ENCODE assay signal across 2 cellular contexts in genomic region chr9:129768486-129768885, GRCh38.
TF ChIP-seq lines count a peak whose summit lies in the region.

No MANE protein-coding gene starts in this region.

TF ChIP-seq in HepG2, 621 proteins besides CTCF, POLR2A, EP300 and RAD21:
- TF ChIP-seq, protein P1, sequence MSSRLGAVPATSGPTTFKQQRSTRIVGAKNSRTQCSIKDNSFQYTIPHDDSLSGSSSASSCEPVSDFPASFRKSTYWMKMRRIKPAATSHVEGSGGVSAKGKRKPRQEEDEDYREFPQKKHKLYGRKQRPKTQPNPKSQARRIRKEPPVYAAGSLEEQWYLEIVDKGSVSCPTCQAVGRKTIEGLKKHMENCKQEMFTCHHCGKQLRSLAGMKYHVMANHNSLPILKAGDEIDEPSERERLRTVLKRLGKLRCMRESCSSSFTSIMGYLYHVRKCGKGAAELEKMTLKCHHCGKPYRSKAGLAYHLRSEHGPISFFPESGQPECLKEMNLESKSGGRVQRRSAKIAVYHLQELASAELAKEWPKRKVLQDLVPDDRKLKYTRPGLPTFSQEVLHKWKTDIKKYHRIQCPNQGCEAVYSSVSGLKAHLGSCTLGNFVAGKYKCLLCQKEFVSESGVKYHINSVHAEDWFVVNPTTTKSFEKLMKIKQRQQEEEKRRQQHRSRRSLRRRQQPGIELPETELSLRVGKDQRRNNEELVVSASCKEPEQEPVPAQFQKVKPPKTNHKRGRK (CRISPR knock-in tag; IDR thresholded peaks at IDR 0.05), result no peak
- TF ChIP-seq SRF (IDR thresholded peaks at IDR 0.05; ENCODE audit: low read depth, low read length), result 0 out of 2 replicates have a peak, but pooled peaks have one; percentile 13

TF ChIP-seq in K562, 482 proteins besides CTCF, POLR2A, EP300 and RAD21:
- TF ChIP-seq GATAD2B (IDR thresholded peaks at IDR 0.05; ENCODE audit: borderline replicate concordance), result no peak
- no peak for TF ChIP-seq FOXK2 (conservative IDR thresholded peaks at IDR 0.05 in 1 of 2, IDR thresholded peaks at IDR 0.05 in 1 of 2; ENCODE audit: low read depth in 2 of 2)
- no peak for TF ChIP-seq ZNF592 (IDR thresholded peaks at IDR 0.05)
- no peak for TF ChIP-seq ZNF384 (IDR thresholded peaks at IDR 0.05; ENCODE audit: low read depth, low read length)
- no peak for TF ChIP-seq NR1H2 (CRISPR knock-in tag; IDR thresholded peaks at IDR 0.05)
- no peak for TF ChIP-seq PTRF (tag; IDR thresholded peaks at IDR 0.05)
- TF ChIP-seq, protein P2, sequence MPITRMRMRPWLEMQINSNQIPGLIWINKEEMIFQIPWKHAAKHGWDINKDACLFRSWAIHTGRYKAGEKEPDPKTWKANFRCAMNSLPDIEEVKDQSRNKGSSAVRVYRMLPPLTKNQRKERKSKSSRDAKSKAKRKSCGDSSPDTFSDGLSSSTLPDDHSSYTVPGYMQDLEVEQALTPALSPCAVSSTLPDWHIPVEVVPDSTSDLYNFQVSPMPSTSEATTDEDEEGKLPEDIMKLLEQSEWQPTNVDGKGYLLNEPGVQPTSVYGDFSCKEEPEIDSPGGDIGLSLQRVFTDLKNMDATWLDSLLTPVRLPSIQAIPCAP (CRISPR knock-in tag; IDR thresholded peaks at IDR 0.05; ENCODE audit: borderline replicate concordance), result no peak
- peak in 1 of 2 experiments; percentile 53; a peak in 1 of 4 replicates for TF ChIP-seq SRF (CRISPR knock-in tag; IDR thresholded peaks at IDR 0.05)
- no peak for TF ChIP-seq NR2C2 (CRISPR knock-in tag; IDR thresholded peaks at IDR 0.05)
- no peak for TF ChIP-seq NR2C2 (tag; IDR thresholded peaks at IDR 0.05)
- TF ChIP-seq ZBTB33 (CRISPR knock-in tag; IDR thresholded peaks at IDR 0.05), result peak; percentile 80
- no peak for TF ChIP-seq LCOR (CRISPR knock-in tag; IDR thresholded peaks at IDR 0.05)
- TF ChIP-seq ATF4 (CRISPR knock-in tag; IDR thresholded peaks at IDR 0.05), result no peak
- TF ChIP-seq HOMEZ (CRISPR knock-in tag; IDR thresholded peaks at IDR 0.05), result no peak
